In the genomic region with DNA sequence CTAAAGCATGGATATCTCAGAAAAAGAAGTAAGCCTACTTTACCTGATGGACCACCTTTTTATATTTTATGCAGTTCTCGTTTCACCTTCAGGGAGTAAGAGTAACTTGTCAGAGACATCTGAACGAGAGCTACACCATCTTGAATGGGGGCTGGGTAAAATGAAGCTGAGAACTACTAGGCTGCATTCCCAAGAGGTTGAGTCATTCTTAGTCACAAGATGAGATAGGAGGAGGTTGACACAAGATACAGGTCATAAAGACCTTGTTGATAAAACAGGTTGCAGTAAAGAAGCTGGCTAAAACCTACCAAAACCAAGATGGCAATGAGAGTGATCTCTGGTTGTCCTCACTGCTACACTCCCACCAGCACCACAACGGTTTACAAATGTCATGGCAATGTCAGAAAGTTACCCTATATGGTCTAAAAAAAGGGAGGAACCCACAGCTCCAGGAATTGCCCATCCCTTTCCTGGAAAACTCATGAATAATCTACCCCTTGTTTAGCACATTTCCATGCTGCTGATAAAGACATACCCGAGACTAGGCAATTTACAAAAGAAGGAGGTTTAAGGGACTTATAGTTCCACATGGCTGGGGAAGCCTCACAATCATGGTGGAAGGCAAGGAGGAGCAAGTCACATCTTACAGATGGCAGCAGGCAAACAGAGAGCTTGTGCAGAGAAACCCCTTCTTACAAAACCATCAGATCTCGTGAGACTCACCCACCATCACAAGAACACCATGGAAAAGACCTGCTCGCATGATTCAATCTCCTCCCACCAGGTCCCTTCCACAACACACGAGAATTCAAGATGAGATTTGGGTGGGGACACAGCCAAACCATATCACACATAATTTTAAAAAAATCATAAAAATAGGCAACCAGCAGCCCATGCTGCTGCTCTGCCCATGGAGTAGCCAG, we compare ENCODE assay signal across 1 cellular context.
TF ChIP-seq lines count a peak whose summit lies in the region.

No MANE protein-coding gene starts in this region.

TF ChIP-seq in K562, 482 proteins besides CTCF, POLR2A, EP300 and RAD21 (continued from another document and continues in another):
- TF ChIP-seq, protein P1, sequence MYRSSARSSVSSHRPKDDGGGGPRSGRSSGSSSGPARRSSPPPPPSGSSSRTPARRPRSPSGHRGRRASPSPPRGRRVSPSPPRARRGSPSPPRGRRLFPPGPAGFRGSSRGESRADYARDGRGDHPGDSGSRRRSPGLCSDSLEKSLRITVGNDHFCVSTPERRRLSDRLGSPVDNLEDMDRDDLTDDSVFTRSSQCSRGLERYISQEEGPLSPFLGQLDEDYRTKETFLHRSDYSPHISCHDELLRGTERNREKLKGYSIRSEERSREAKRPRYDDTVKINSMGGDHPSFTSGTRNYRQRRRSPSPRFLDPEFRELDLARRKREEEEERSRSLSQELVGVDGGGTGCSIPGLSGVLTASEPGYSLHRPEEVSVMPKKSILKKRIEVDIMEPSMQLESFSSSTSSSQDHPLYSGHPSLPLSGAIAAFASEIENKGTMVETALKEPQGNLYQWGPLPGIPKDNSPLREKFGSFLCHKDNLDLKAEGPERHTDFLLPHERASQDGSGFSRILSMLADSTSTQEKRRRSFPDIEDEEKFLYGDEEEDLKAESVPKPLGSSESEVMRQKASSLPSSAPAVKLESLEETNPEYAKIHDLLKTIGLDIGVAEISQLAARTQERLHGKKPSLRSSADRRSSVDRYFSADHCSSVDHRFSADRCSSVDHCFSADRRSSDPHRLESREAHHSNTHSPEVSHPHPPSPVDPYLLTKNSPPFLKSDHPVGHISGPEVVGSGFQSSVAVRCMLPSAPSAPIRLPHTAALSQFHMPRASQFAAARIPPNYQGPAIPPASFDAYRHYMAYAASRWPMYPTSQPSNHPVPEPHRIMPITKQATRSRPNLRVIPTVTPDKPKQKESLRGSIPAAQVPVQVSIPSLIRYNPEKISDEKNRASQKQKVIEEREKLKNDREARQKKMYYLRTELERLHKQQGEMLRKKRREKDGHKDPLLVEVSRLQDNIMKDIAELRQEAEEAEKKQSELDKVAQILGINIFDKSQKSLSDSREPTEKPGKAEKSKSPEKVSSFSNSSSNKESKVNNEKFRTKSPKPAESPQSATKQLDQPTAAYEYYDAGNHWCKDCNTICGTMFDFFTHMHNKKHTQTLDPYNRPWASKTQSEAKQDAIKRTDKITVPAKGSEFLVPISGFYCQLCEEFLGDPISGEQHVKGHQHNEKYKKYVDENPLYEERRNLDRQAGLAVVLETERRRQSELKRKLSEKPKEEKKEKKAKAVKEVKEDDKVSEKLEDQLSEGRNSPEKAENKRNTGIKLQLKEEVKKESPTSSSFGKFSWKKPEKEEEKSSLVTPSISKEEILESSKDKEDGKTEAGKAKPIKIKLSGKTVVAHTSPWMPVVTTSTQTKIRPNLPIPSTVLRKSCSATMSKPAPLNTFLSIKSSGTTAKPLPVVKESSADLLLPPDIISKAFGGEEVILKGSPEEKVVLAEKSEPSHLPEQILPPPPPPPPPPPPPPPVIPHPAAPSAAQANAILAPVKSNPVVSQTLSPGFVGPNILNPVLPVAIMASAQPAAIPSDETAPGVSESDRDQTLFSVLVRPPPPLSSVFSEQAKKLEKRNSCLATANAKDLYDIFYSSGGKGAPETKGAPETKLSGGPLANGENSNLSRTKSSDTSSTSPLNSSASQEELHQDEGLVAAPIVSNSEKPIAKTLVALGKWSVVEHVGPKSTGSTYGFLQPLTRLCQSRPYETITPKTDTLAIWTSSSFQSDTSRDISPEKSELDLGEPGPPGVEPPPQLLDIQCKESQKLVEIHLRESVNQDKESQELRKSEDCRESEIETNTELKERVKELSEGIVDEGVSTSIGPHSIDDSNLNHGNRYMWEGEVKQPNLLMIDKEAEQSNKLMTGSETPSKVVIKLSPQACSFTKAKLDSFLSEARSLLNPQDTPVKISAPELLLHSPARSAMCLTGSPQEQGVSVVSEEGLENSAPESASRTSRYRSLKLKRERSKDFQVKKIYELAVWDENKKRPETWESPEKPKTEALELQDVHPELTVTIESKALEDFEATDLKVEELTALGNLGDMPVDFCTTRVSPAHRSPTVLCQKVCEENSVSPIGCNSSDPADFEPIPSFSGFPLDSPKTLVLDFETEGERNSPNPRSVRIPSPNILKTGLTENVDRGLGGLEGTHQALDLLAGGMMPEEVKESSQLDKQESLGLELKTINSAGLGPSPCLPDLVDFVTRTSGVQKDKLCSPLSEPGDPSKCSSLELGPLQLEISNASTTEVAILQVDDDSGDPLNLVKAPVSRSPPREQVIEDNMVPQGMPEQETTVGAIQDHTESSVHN (IDR thresholded peaks at IDR 0.05; ENCODE audit: borderline replicate concordance in 1 of 2, low read depth in 1 of 2), result no peak
- TF ChIP-seq ZNF140 (CRISPR knock-in tag; IDR thresholded peaks at IDR 0.05), result peak; percentile 95
- TF ChIP-seq, protein P2, sequence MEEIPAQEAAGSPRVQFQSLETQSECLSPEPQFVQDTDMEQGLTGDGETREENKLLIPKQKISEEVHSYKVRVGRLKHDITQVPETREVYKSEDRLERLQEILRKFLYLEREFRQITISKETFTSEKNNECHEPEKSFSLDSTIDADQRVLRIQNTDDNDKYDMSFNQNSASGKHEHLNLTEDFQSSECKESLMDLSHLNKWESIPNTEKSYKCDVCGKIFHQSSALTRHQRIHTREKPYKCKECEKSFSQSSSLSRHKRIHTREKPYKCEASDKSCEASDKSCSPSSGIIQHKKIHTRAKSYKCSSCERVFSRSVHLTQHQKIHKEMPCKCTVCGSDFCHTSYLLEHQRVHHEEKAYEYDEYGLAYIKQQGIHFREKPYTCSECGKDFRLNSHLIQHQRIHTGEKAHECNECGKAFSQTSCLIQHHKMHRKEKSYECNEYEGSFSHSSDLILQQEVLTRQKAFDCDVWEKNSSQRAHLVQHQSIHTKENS (CRISPR knock-in tag; IDR thresholded peaks at IDR 0.05), result no peak
- TF ChIP-seq MTA2 (IDR thresholded peaks at IDR 0.05; ENCODE audit: low read depth), result no peak
- TF ChIP-seq SRSF9 (IDR thresholded peaks at IDR 0.05; ENCODE audit: borderline replicate concordance, low read depth, low read length), result no peak
- TF ChIP-seq CBFA2T3 (IDR thresholded peaks at IDR 0.05), result peak; percentile 30
- TF ChIP-seq, protein P3, sequence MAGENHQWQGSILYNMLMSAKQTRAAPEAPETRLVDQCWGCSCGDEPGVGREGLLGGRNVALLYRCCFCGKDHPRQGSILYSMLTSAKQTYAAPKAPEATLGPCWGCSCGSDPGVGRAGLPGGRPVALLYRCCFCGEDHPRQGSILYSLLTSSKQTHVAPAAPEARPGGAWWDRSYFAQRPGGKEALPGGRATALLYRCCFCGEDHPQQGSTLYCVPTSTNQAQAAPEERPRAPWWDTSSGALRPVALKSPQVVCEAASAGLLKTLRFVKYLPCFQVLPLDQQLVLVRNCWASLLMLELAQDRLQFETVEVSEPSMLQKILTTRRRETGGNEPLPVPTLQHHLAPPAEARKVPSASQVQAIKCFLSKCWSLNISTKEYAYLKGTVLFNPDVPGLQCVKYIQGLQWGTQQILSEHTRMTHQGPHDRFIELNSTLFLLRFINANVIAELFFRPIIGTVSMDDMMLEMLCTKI (IDR thresholded peaks at IDR 0.05; ENCODE audit: partially characterized antibody), result no peak
- no peak for TF ChIP-seq PURB (CRISPR knock-in tag; IDR thresholded peaks at IDR 0.05; ENCODE audit: low read depth)
- TF ChIP-seq ETV5 (CRISPR knock-in tag; IDR thresholded peaks at IDR 0.05; ENCODE audit: low read depth), result no peak
- TF ChIP-seq NUFIP1 (IDR thresholded peaks at IDR 0.05; ENCODE audit: partially characterized antibody), result no peak
- no peak for TF ChIP-seq NBN (IDR thresholded peaks at IDR 0.05; ENCODE audit: low read depth)
- TF ChIP-seq, protein P4, sequence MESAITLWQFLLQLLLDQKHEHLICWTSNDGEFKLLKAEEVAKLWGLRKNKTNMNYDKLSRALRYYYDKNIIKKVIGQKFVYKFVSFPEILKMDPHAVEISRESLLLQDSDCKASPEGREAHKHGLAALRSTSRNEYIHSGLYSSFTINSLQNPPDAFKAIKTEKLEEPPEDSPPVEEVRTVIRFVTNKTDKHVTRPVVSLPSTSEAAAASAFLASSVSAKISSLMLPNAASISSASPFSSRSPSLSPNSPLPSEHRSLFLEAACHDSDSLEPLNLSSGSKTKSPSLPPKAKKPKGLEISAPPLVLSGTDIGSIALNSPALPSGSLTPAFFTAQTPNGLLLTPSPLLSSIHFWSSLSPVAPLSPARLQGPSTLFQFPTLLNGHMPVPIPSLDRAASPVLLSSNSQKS (CRISPR knock-in tag; IDR thresholded peaks at IDR 0.05), result peak; percentile 88
- no peak for TF ChIP-seq CHCHD3 (CRISPR knock-in tag; IDR thresholded peaks at IDR 0.05)
- no peak for TF ChIP-seq BRD9 (IDR thresholded peaks at IDR 0.05; ENCODE audit: low read depth, partially characterized antibody)
- TF ChIP-seq ZNF764 (CRISPR knock-in tag; IDR thresholded peaks at IDR 0.05; ENCODE audit: low read depth), result no peak
- TF ChIP-seq, protein P5, sequence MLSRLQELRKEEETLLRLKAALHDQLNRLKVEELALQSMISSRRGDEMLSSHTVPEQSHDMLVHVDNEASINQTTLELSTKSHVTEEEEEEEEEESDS (CRISPR knock-in tag; IDR thresholded peaks at IDR 0.05), result peak; percentile 48; the same call in 1 of the 2 replicates
- TF ChIP-seq HMG20B (CRISPR knock-in tag; IDR thresholded peaks at IDR 0.05), result no peak
- TF ChIP-seq, protein P6, sequence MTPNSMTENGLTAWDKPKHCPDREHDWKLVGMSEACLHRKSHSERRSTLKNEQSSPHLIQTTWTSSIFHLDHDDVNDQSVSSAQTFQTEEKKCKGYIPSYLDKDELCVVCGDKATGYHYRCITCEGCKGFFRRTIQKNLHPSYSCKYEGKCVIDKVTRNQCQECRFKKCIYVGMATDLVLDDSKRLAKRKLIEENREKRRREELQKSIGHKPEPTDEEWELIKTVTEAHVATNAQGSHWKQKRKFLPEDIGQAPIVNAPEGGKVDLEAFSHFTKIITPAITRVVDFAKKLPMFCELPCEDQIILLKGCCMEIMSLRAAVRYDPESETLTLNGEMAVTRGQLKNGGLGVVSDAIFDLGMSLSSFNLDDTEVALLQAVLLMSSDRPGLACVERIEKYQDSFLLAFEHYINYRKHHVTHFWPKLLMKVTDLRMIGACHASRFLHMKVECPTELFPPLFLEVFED (CRISPR knock-in tag; conservative IDR thresholded peaks at IDR 0.05), result peak; percentile 97
- no peak for TF ChIP-seq SMAD2 (IDR thresholded peaks at IDR 0.05; ENCODE audit: low read depth, low read length)
- TF ChIP-seq ZNF696 (CRISPR knock-in tag; conservative IDR thresholded peaks at IDR 0.05), result no peak
- peak; percentile 66 for TF ChIP-seq ATF7 (IDR thresholded peaks at IDR 0.05)
- TF ChIP-seq NONO (IDR thresholded peaks at IDR 0.05; ENCODE audit: low read depth in 2 of 2, low read length in 1 of 2), result no peak
- TF ChIP-seq SLC30A9 (CRISPR knock-in tag; IDR thresholded peaks at IDR 0.05), result no peak; the same call in 1 of the 2 replicates
- TF ChIP-seq, protein P7, sequence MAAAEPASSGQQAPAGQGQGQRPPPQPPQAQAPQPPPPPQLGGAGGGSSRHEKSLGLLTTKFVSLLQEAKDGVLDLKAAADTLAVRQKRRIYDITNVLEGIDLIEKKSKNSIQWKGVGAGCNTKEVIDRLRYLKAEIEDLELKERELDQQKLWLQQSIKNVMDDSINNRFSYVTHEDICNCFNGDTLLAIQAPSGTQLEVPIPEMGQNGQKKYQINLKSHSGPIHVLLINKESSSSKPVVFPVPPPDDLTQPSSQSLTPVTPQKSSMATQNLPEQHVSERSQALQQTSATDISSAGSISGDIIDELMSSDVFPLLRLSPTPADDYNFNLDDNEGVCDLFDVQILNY (CRISPR knock-in tag; IDR thresholded peaks at IDR 0.05), result no peak
- TF ChIP-seq ELF4 (CRISPR knock-in tag; IDR thresholded peaks at IDR 0.05), result peak; percentile 93
- TF ChIP-seq SREBF2 (CRISPR knock-in tag; IDR thresholded peaks at IDR 0.05), result no peak
- no peak for TF ChIP-seq HMGN3 (IDR thresholded peaks at IDR 0.05; ENCODE audit: borderline replicate concordance, extremely low read depth, insufficient read length, low read depth, low read length)
- TF ChIP-seq NFIX (CRISPR knock-in tag; IDR thresholded peaks at IDR 0.05; ENCODE audit: low read depth), result no peak
- no peak for TF ChIP-seq SUPT5H (IDR thresholded peaks at IDR 0.05)
- TF ChIP-seq ZNF551 (CRISPR knock-in tag; IDR thresholded peaks at IDR 0.05), result no peak
- TF ChIP-seq FOXM1 (IDR thresholded peaks at IDR 0.05; ENCODE audit: low read depth), result no peak; the same call in 1 of the 2 replicates
- no peak for TF ChIP-seq FOXM1 (CRISPR knock-in tag; IDR thresholded peaks at IDR 0.05; ENCODE audit: low read depth)
- no peak for TF ChIP-seq CBFB (CRISPR knock-in tag; IDR thresholded peaks at IDR 0.05)
- TF ChIP-seq STAG1 (CRISPR knock-in tag; IDR thresholded peaks at IDR 0.05; ENCODE audit: borderline replicate concordance), result no peak
- 0 out of 2 replicates have a peak, but pooled peaks have one; percentile 16 for TF ChIP-seq L3MBTL2 (IDR thresholded peaks at IDR 0.05)
- TF ChIP-seq KAT7 (CRISPR knock-in tag; IDR thresholded peaks at IDR 0.05; ENCODE audit: borderline replicate concordance), result no peak
- TF ChIP-seq POU5F1 (IDR thresholded peaks at IDR 0.05; ENCODE audit: borderline replicate concordance, low read depth, low read length, partially characterized antibody), result no peak
- TF ChIP-seq PPARD (CRISPR knock-in tag; IDR thresholded peaks at IDR 0.05), result no peak
- no peak for TF ChIP-seq GABPB2 (CRISPR knock-in tag; conservative IDR thresholded peaks at IDR 0.05)
- TF ChIP-seq MAFF (IDR thresholded peaks at IDR 0.05; ENCODE audit: low read length), result no peak
- TF ChIP-seq, protein P8, sequence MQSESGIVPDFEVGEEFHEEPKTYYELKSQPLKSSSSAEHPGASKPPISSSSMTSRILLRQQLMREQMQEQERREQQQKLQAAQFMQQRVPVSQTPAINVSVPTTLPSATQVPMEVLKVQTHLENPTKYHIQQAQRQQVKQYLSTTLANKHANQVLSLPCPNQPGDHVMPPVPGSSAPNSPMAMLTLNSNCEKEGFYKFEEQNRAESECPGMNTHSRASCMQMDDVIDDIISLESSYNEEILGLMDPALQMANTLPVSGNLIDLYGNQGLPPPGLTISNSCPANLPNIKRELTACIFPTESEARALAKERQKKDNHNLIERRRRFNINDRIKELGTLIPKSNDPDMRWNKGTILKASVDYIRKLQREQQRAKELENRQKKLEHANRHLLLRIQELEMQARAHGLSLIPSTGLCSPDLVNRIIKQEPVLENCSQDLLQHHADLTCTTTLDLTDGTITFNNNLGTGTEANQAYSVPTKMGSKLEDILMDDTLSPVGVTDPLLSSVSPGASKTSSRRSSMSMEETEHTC (IDR thresholded peaks at IDR 0.05), result no peak
- no peak for TF ChIP-seq HDAC2 (IDR thresholded peaks at IDR 0.05)
- TF ChIP-seq SRSF3 (IDR thresholded peaks at IDR 0.05; ENCODE audit: insufficient read depth, low read length), result no peak
- TF ChIP-seq TEAD1 (CRISPR knock-in tag; IDR thresholded peaks at IDR 0.05), result peak; percentile 36 to 97; a peak in 3 of 4 replicates
- TF ChIP-seq ZNF57 (CRISPR knock-in tag; IDR thresholded peaks at IDR 0.05), result peak; percentile 81
- peak; percentile 94 for TF ChIP-seq GTF2A2 (tag; IDR thresholded peaks at IDR 0.05)
- peak; percentile 67 for TF ChIP-seq DPF2 (IDR thresholded peaks at IDR 0.05)
- TF ChIP-seq NFRKB (IDR thresholded peaks at IDR 0.05; ENCODE audit: low read depth), result no peak
- no peak for TF ChIP-seq ZNF274 (IDR thresholded peaks at IDR 0.05; ENCODE audit: borderline replicate concordance, low read depth, low read length)
- no peak for TF ChIP-seq ESRRA (IDR thresholded peaks at IDR 0.05; ENCODE audit: borderline replicate concordance, low read depth)
